ENCODE assay signal across 12 cellular contexts in genomic region chr6:75830959-75831885, GRCh38.
DNase-seq lines count a peak whose midpoint lies in the region; ATAC-seq and TF ChIP-seq lines count a peak whose summit lies in the region.
"Had no signal": no experiment of that assay in that cellular context is flagged by ENCODE, and none has a peak within 500 bp of the region (broad histone marks: within the 10 kb centered on the region; RNA-seq: fewer than 3 reads in every experiment).

No MANE protein-coding gene starts in this region.

- no peak overlapping the region for H3K27ac ChIP-seq in adrenal gland
- H3K27ac ChIP-seq: parathyroid adenoma, vagina had no signal

- DNase-seq in AG08395 (ENCODE audit: low spot score) (peak; percentile 21), cardiac fibroblast (ENCODE audit: low read depth in 2 of 2) (peak; percentile 8 to 39), HPDE6-E6E7 (ENCODE audit: extremely low spot score) (no peak), BE2C (no peak), ACHN (no peak), adrenal gland (no peak)
- DNase-seq: erythroblast, MM.1S had no signal

- H3K36me3 ChIP-seq in BE2C (no peaks in the 10 kb centered on the region), adrenal gland (replicated peaks in 1 of 2) (no peaks in the 10 kb centered on the region)
- H3K36me3 ChIP-seq: vagina had no signal

- in situ Hi-C loops in ACHN (cut with HindIII; ENCODE audit: low pct_ligation_motif_present, low pct_unique_long_range_greater_than_20kb, low sequenced_read_pairs) = no loop called here

- H3K27me3 ChIP-seq in BE2C (peaks cover 3% of the 10 kb centered on the region; the same call in 1 of the 2 replicates), adrenal gland (no peaks in the 10 kb centered on the region)
- H3K27me3 ChIP-seq: vagina had no signal

- H3K4me3 ChIP-seq in cardiac fibroblast (replicated peaks in 1 of 2; ENCODE audit: low read depth in 2 of 2, low read length in 2 of 2) (no peak overlapping the region), BE2C (ENCODE audit: low read depth, low read length) (no peak overlapping the region), adrenal gland (no peak overlapping the region)
- H3K4me3 ChIP-seq: vagina had no signal

- intact Hi-C loops in adrenal gland (cut with DNase I) = no loop called here

- ATAC-seq in GM18873 (IDR thresholded peaks at IDR 0.05; ENCODE audit: low FRiP score, unreplicated experiment) (peak; percentile 55), HG03108 (IDR thresholded peaks at IDR 0.05; ENCODE audit: unreplicated experiment) (peak; percentile 55)

- H3K9me3 ChIP-seq in BE2C = no peaks in the 10 kb centered on the region
- no peaks in the 10 kb centered on the region for H3K9me3 ChIP-seq in adrenal gland (replicated peaks in 1 of 3)
- H3K9me3 ChIP-seq: vagina had no signal

- 92 to 97% (median 93%) methylated on average over 12 of the region's 12 CpGs for WGBS in adrenal gland, 4 donors

- TF ChIP-seq POLR2A in adrenal gland (IDR thresholded peaks at IDR 0.05) = no peak

- H3K4me1 ChIP-seq in BE2C (no peaks in the 10 kb centered on the region), adrenal gland (replicated peaks in 1 of 2) (no peaks in the 10 kb centered on the region)
- H3K4me1 ChIP-seq: parathyroid adenoma, vagina had no signal

- TF ChIP-seq CTCF in cardiac fibroblast (IDR thresholded peaks at IDR 0.05; ENCODE audit: low read depth, low read length) (no peak), BE2C (IDR thresholded peaks at IDR 0.05; ENCODE audit: low read depth, low read length) (no peak), adrenal gland (IDR thresholded peaks at IDR 0.05) (no peak)

Comparison
In these comparisons a context has a peak if more than half of its experiments do, and no peak if none do; other contexts are left out.
1. DNase-seq: peak in AG08395 (single experiment) and cardiac fibroblast (2 of 2); none in HPDE6-E6E7 (single experiment), BE2C (single experiment), ACHN (single experiment) and adrenal gland (0 of 7).